Comparison of ENCODE assay signal across 9 cellular contexts in the genomic region with DNA sequence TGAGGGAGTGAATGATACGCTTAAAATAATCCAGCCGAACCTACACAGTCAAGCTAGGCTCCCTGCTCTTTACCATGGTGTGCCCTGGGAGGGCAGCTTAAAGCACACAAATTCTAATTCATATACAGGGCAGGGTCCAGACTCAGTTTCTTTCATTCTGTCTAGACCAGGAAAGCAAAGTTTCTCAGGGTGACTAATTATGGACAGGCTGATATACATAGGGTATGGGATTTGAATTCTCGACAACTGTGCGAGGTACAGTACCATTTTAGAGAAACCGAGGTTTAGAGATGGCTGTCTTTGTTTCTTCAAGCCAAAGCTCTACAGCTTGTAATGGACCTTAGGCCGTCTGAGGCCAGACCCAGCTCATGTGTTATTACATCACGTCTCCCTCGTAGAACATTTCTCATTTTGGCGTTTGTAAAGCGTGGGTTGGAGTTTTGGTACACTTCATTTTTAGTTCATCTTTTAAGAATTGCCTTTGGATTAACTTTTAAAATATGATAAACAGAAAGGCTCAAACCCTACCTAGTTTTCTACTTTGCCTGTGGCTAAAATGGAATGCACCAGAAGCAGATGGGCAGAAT.
DNase-seq lines count a peak whose midpoint lies in the region; ATAC-seq, FAIRE-seq and TF ChIP-seq lines count a peak whose summit lies in the region.
"Had no signal": no experiment of that assay in that cellular context is flagged by ENCODE, and none has a peak within 500 bp of the region (broad histone marks: within the 10 kb centered on the region; RNA-seq: fewer than 3 reads in every experiment).

No MANE protein-coding gene starts in this region.

- no peaks in the 10 kb centered on the region for H3K9me3 Mint-ChIP-seq in T-helper 1 cell treated with Interleukin-12 subunit alpha and Interleukin-12 subunit beta and Interleukin-4 antibody, amounts not matched to agents 30 μg/mL and 1 μg/mL, for 36 hours

- peak overlapping the region; percentile 74 for H3K27ac ChIP-seq in rectal smooth muscle tissue (ENCODE audit: low read depth, low read length)

- no peaks in the 10 kb centered on the region for H3K27me3 Mint-ChIP-seq in T-helper 1 cell treated with Interleukin-12 subunit alpha and Interleukin-12 subunit beta and Interleukin-4 antibody, amounts not matched to agents 30 μg/mL and 1 μg/mL, for 36 hours (ENCODE audit: low read depth)

- H3K4me1 Mint-ChIP-seq in T-helper 1 cell treated with Interleukin-12 subunit alpha and Interleukin-12 subunit beta and Interleukin-4 antibody, amounts not matched to agents 30 μg/mL and 1 μg/mL, for 36 hours (ENCODE audit: low read depth): peaks cover 45% of the 10 kb centered on the region

- H3K4me3 Mint-ChIP-seq in T-helper 1 cell treated with Interleukin-12 subunit alpha and Interleukin-12 subunit beta and Interleukin-4 antibody, amounts not matched to agents 30 μg/mL and 1 μg/mL, for 36 hours: peak overlapping the region; percentile 98

- H3K36me3 ChIP-seq in rectal smooth muscle tissue (ENCODE audit: control insufficient read depth, insufficient read depth, low read length): peaks cover 9% of the 10 kb centered on the region

- no peak for TF ChIP-seq POLR2A in H54 (IDR thresholded peaks at IDR 0.05; ENCODE audit: low read depth, low read length)

- H3K4me1 ChIP-seq in rectal smooth muscle tissue (ENCODE audit: control insufficient read depth, insufficient read depth, low read length): no peaks in the 10 kb centered on the region

- H3K27ac Mint-ChIP-seq in T-helper 1 cell treated with Interleukin-12 subunit alpha and Interleukin-12 subunit beta and Interleukin-4 antibody, amounts not matched to agents 30 μg/mL and 1 μg/mL, for 36 hours: peak overlapping the region; percentile 93

- peak; percentile 27 for FAIRE-seq in H54 (lab: Jason Lieb, UNC)
- FAIRE-seq: K562 had no signal

- no peak overlapping the region for H3K9ac ChIP-seq in rectal smooth muscle tissue (ENCODE audit: low read length)

- no peak for ATAC-seq in HG03159 (IDR thresholded peaks at IDR 0.05; ENCODE audit: unreplicated experiment)
- no peak for ATAC-seq in GM21529 (IDR thresholded peaks at IDR 0.05; ENCODE audit: unreplicated experiment)
- no peak for ATAC-seq in GM19324 (IDR thresholded peaks at IDR 0.05; ENCODE audit: low FRiP score, unreplicated experiment)
- ATAC-seq: K562 had no signal

- H3K36me3 Mint-ChIP-seq in T-helper 1 cell treated with Interleukin-12 subunit alpha and Interleukin-12 subunit beta and Interleukin-4 antibody, amounts not matched to agents 30 μg/mL and 1 μg/mL, for 36 hours (ENCODE audit: low read depth): peaks cover 66% of the 10 kb centered on the region

- H3K4me3 ChIP-seq in rectal smooth muscle tissue (ENCODE audit: low read length): peak overlapping the region; percentile 73
- H3K4me3 ChIP-seq: K562 had no signal

- H3K27me3 ChIP-seq in rectal smooth muscle tissue (ENCODE audit: control insufficient read depth, insufficient read depth, low read length): no peaks in the 10 kb centered on the region

- DNase-seq in H54 (ENCODE audit: insufficient read length, low spot score): no peak
- peak; percentile 63 for DNase-seq in fibroblast of gingiva (ENCODE audit: low read depth)
- no peak for DNase-seq in NCI-H2029 treated with DMSO at 0.1 percent for 48 hours (lab: John Stamatoyannopoulos, UW)
